ENCODE assay signal across 1 cellular context in genomic region chr16:21554795-21555585, GRCh38.
TF ChIP-seq lines count a peak whose summit lies in the region.

No MANE protein-coding gene starts in this region.

TF ChIP-seq in GM12878, 131 proteins besides CTCF, POLR2A, EP300 and RAD21 (continued from another document):
- TF ChIP-seq BCL3 (IDR thresholded peaks at IDR 0.05; ENCODE audit: borderline replicate concordance, insufficient read depth, low read depth, low read length, poor library complexity, severe bottlenecking), result peak; percentile 52
- peak; percentile 99 for TF ChIP-seq TCF3 (IDR thresholded peaks at IDR 0.05; ENCODE audit: borderline replicate concordance, insufficient read depth, low read depth, low read length)
- peak; percentile 24 for TF ChIP-seq SIX5 (IDR thresholded peaks at IDR 0.05; ENCODE audit: low read depth, low read length, severe bottlenecking)
- peak; percentile 92 for TF ChIP-seq RELA (IDR thresholded peaks at IDR 0.05; ENCODE audit: borderline replicate concordance, partially characterized antibody)
- TF ChIP-seq KAT2A (conservative IDR thresholded peaks at IDR 0.05; ENCODE audit: control insufficient read depth, low read depth, low read length), result no peak
- peak; percentile 83; the same call in 1 of the 2 replicates for TF ChIP-seq ZNF592 (IDR thresholded peaks at IDR 0.05)
- peak; percentile 83 for TF ChIP-seq RUNX3 (IDR thresholded peaks at IDR 0.05; ENCODE audit: low read length)
